8 cellular contexts compared by ENCODE assay signal in the genomic region with DNA sequence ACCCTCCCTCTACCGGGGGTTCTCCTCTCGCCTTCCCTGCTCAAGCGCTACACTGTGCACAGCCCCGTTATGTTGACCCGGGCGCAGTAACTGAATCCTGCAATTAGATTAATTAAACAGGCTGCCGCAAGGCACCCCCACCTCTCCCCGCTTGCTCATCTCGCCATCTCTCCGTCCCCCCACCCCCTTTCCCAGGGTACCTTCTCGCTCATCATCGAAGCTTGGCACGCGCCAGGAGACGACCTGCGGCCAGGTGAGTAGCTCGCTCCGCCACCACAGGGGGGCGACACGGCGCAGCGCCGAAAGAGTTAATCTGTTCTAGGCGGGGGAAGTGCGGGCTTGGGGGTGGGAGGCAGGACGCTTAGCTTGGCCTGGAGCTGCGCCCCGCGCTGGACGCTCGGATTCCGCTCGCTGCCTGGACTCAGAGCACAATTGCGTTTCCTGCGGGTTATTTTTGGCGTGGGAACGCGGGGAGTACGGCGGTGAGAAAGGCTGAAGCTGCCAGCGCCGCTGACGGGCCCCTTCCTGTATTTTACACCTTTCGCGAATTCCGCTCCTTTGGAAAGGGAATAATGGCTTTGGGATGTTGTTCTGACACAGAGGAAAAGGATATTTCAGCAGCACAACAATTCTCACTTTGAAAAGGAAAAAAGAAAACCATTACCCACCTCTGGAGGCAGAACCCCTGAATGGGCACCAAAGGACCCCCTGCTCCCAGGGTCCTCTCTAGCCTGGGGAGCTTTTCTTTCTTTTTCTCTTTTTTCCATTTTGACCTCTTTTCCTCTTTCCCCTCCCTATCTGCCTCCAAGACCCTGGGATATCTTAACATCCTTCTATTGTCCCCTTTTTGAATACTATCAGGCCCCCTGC. TPM values are rescaled to one million over a fixed set of nuclear protein-coding genes. Genes with fewer than 3 reads are reported as not detected.
DNase-seq lines count a peak whose midpoint lies in the region; TF ChIP-seq lines count a peak whose summit lies in the region.

No MANE protein-coding gene starts in this region.

- H3K4me3 ChIP-seq in fibroblast of villous mesenchyme (ENCODE audit: low read depth, low read length) (peak overlapping the region; percentile 58), parathyroid adenoma (ENCODE audit: low read depth, low read length) (peak overlapping the region; percentile 38), MG63 (no peak overlapping the region)

- H3K9me3 ChIP-seq in parathyroid adenoma (ENCODE audit: control insufficient read depth, low read length) (no peaks in the 10 kb centered on the region), MG63 (no peaks in the 10 kb centered on the region)

- no peak overlapping the region for H2AFZ ChIP-seq in parathyroid adenoma

- in situ Hi-C loops in G401 (cut with HindIII; ENCODE audit: low sequenced_read_pairs) = no loop called here

- no peak overlapping the region for H3K9ac ChIP-seq in parathyroid adenoma

- TF ChIP-seq CTCF in fibroblast of villous mesenchyme (IDR thresholded peaks at IDR 0.05; ENCODE audit: insufficient read depth, low read depth, low read length) (peak; percentile 48), parathyroid adenoma (IDR thresholded peaks at IDR 0.05) (peak; percentile 29)

- H3K27ac ChIP-seq in parathyroid adenoma = peak overlapping the region; percentile 49

- H3K4me1 ChIP-seq in parathyroid adenoma = peaks cover 2% of the 10 kb centered on the region

- H3K27me3 ChIP-seq in parathyroid adenoma (ENCODE audit: control insufficient read depth, insufficient read depth, low read length) (peaks cover 5% of the 10 kb centered on the region), MG63 (peaks cover 30% of the 10 kb centered on the region)

- H3K36me3 ChIP-seq in parathyroid adenoma (ENCODE audit: control insufficient read depth, insufficient read depth, low read length) = no peaks in the 10 kb centered on the region
- no peaks in the 10 kb centered on the region for H3K36me3 ChIP-seq in MG63

- peak overlapping the region; percentile 81 for H3K4me2 ChIP-seq in parathyroid adenoma (ENCODE audit: low read length)

- no peaks in the 10 kb centered on the region for H3K79me2 ChIP-seq in parathyroid adenoma

- DNase-seq in G401 (ENCODE audit: low spot score) (peak; percentile 72), NCI-H1105 treated with DMSO at 0.1 percent for 48 hours (lab: John Stamatoyannopoulos, UW) (peak; percentile 38), activated T-cell treated with anti-CD3 and anti-CD28 coated beads for 1 hour (ENCODE audit: low read depth) (peak; percentile 39), fibroblast of villous mesenchyme (ENCODE audit: low read depth) (peak; percentile 49), MG63 (no peak), GM03348 (ENCODE audit: low spot score) (no peak), posterior vena cava (ENCODE audit: low spot score) (no peak)

- intact Hi-C loops in posterior vena cava (cut with DNase I) = no loop called here

RNA-seq across cellular contexts. Expression of gene DLL4, which starts 1.5 kb away (rescaled TPM):
- 0.20 and 0.62 TPM in 2 replicates for total RNA-seq in G401 (2014; rRNA removed; shearing (Covaris generic))
- 5.5 and 6.0 TPM in 2 replicates for total RNA-seq in fibroblast of villous mesenchyme
- total RNA-seq in MG63 (2014; rRNA removed; shearing (Covaris generic); ENCODE audit: low replicate concordance) = not detected in 2 replicates
- total RNA-seq in posterior vena cava = 1 to 10 TPM; 7.4 to 9.8 TPM

RNA-seq across cellular contexts. Expression of gene CHAC1, which starts 22.6 kb away (rescaled TPM):
- 12.4 and 12.9 TPM in 2 replicates for total RNA-seq in G401 (2014; rRNA removed; shearing (Covaris generic))
- total RNA-seq in fibroblast of villous mesenchyme = 13.4 and 62.2 TPM in 2 replicates
- 8.8 and 18.5 TPM in 2 replicates for total RNA-seq in MG63 (2014; rRNA removed; shearing (Covaris generic); ENCODE audit: low replicate concordance)
- total RNA-seq in posterior vena cava = 1 to 10 TPM; 1.5 to 3.9 TPM

RNA-seq across cellular contexts. Expression of gene VPS18, which starts 36.4 kb away (rescaled TPM):
- 51.4 and 57.3 TPM in 2 replicates for total RNA-seq in G401 (2014; rRNA removed; shearing (Covaris generic))
- total RNA-seq in fibroblast of villous mesenchyme (48.8 and 62.2 TPM in 2 replicates), posterior vena cava (10 to 100 TPM; 21.9 to 23.3 TPM)
- 14.0 and 24.8 TPM in 2 replicates for total RNA-seq in MG63 (2014; rRNA removed; shearing (Covaris generic); ENCODE audit: low replicate concordance)

RNA-seq across cellular contexts. Expression of gene RHOV, which starts 56.6 kb away (rescaled TPM):
- total RNA-seq in G401 (2014; rRNA removed; shearing (Covaris generic)) = 0.24 and 1.7 TPM in 2 replicates
- total RNA-seq in fibroblast of villous mesenchyme (under 0.01 TPM in 1 of 2 replicates, not detected in the other), posterior vena cava (not detected)
- total RNA-seq in MG63 (2014; rRNA removed; shearing (Covaris generic); ENCODE audit: low replicate concordance) = 0.49 TPM in 1 of 2 replicates, not detected in the other

Comparison
In these comparisons a context has a peak if more than half of its experiments do, and no peak if none do; other contexts are left out.
1. DNase-seq: peak in G401 (single experiment), NCI-H1105 treated with DMSO at 0.1 percent for 48 hours (single experiment), activated T-cell treated with anti-CD3 and anti-CD28 coated beads for 1 hour (single experiment) and fibroblast of villous mesenchyme (single experiment); none in MG63 (single experiment), GM03348 (single experiment) and posterior vena cava (single experiment).